Comparison of ENCODE assay signal across 7 cellular contexts in the genomic region with DNA sequence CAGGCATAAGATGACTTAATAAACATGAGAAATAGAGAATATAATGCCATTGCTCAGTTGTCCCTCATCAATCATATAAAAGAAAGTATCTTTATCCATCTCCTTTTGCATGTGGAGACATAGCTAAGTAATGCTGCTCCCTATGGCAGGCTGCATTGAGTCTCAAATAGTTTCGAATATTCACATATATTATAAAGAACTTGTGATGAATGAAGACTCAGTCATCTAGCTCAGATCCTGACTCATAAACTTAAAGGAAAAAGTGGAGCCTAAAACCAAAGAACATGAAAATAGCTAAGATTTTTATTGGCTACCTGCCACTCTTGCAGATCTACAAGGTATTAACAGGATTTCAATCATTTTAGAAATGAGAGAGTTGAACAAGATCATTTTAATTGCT. TPM values are rescaled to one million over a fixed set of nuclear protein-coding genes. Genes with fewer than 3 reads are reported as not detected.
"Had no signal": no experiment of that assay in that cellular context is flagged by ENCODE, and none has a peak within 500 bp of the region (broad histone marks: within the 10 kb centered on the region; RNA-seq: fewer than 3 reads in every experiment).

No MANE protein-coding gene starts in this region.

- H2AFZ ChIP-seq: GM23248 had no signal

- H3K4me3 ChIP-seq: GM23248, HAP-1, K562 had no signal

- H3K9me3 ChIP-seq: HAP-1 had no signal

- DNase-seq: GM23248, GOT3, H7, IMR-90 had no signal

- H3K36me3 ChIP-seq: HAP-1 had no signal

- H3K9ac ChIP-seq: GM23248 had no signal

- H3K4me1 ChIP-seq: HAP-1 had no signal

- H3K27ac ChIP-seq: GM23248, HL-60 had no signal

RNA-seq across cellular contexts. Expression of a gene that starts 11.7 kb away (rescaled TPM):
- total RNA-seq: GM23248, IMR-90, K562 had no signal
- polyA plus RNA-seq: GM23248, IMR-90, K562 had no signal
